ENCODE assay signal across 1 cellular context in genomic region chr7:17402628-17403278, GRCh38.
TF ChIP-seq lines count a peak whose summit lies in the region.

No MANE protein-coding gene starts in this region.

TF ChIP-seq in liver, 16 proteins besides CTCF, POLR2A, EP300 and RAD21 (continued from another document):
- no peak for TF ChIP-seq ZBTB33 (IDR thresholded peaks at IDR 0.05)
- no peak for TF ChIP-seq SP1 (IDR thresholded peaks at IDR 0.05)
- no peak for TF ChIP-seq NR2F2 (IDR thresholded peaks at IDR 0.05)
- TF ChIP-seq MAX (IDR thresholded peaks at IDR 0.05), result no peak
- TF ChIP-seq RXRA (IDR thresholded peaks at IDR 0.05), result peak; percentile 33 to 46
- TF ChIP-seq REST (IDR thresholded peaks at IDR 0.05), result no peak
- TF ChIP-seq, protein P1, sequence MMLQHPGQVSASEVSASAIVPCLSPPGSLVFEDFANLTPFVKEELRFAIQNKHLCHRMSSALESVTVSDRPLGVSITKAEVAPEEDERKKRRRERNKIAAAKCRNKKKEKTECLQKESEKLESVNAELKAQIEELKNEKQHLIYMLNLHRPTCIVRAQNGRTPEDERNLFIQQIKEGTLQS (IDR thresholded peaks at IDR 0.05), result no peak
- TF ChIP-seq HNF4A (conservative IDR thresholded peaks at IDR 0.05), result peak; percentile 41 to 43
